26 cellular contexts compared by ENCODE assay signal in the genomic region with DNA sequence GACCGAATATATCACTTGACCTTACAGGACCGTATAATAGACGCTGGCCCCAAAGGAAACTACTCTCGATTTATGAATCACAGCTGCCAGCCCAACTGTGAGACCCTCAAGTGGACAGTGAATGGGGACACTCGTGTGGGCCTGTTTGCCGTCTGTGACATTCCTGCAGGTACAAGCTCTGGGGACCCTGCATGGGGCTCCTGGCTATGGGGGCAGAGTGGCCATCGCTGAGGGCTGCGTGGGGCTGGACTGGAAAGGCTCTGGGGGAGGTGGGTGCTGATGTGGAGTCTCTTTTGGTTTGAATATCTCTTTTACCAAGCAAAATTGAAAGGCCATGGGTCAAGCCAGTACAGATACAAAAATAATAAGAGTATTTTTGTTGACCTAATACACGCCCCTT.
"Had no signal": no experiment of that assay in that cellular context is flagged by ENCODE, and none has a peak within 500 bp of the region (broad histone marks: within the 10 kb centered on the region; RNA-seq: fewer than 3 reads in every experiment).

No MANE protein-coding gene starts in this region.

- H3K9me3 ChIP-seq: adrenal gland, breast epithelium, esophagus squamous epithelium, gastrocnemius medialis, tibial artery had no signal

- H3K27me3 Mint-ChIP-seq: activated B cell treated with CpG ODN at 0.5 μM for 24 hours; activated CD4-positive, alpha-beta T cell treated with anti-CD3 and anti-CD28 coated beads, Interleukin-2, amount 10 ng/mL, durations not matched to agents 7 days and 5 days; central memory CD8-positive, alpha-beta T cell; effector memory CD8-positive, alpha-beta T cell; natural killer cell treated with Interleukin-12 subunit alpha and Interleukin-12 subunit beta and Interleukin-15 and Interleukin-18, amount 100 ng/mL, for 72 hours; T-helper 17 cell had no signal

- H3K4me3 ChIP-seq: adrenal gland, breast epithelium, dorsolateral prefrontal cortex, esophagus squamous epithelium, gastrocnemius medialis, SK-N-MC, smooth muscle cell, tibial artery had no signal

- H3K4me1 ChIP-seq: adrenal gland, breast epithelium, esophagus squamous epithelium, gastrocnemius medialis, tibial artery had no signal

- ATAC-seq: effector memory CD8-positive, alpha-beta T cell; gastrocnemius medialis; left ventricle myocardium superior; natural killer cell treated with Interleukin-12 subunit alpha and Interleukin-12 subunit beta and Interleukin-15 and Interleukin-18, amount 100 ng/mL, for 72 hours; sciatic nerve; T-helper 17 cell had no signal

- H3K27ac Mint-ChIP-seq: activated B cell treated with CpG ODN at 0.5 μM for 24 hours; activated CD4-positive, alpha-beta T cell treated with anti-CD3 and anti-CD28 coated beads, Interleukin-2, amount 10 ng/mL, durations not matched to agents 7 days and 5 days; natural killer cell treated with Interleukin-12 subunit alpha and Interleukin-12 subunit beta and Interleukin-15 and Interleukin-18, amount 100 ng/mL, for 72 hours; T-helper 17 cell had no signal

- H3K4me1 Mint-ChIP-seq: activated B cell treated with CpG ODN at 0.5 μM for 24 hours; activated CD4-positive, alpha-beta T cell treated with anti-CD3 and anti-CD28 coated beads, Interleukin-2, amount 10 ng/mL, durations not matched to agents 7 days and 5 days; central memory CD8-positive, alpha-beta T cell had no signal

- H3K27me3 ChIP-seq: adrenal gland, breast epithelium, dorsolateral prefrontal cortex, esophagus squamous epithelium, gastrocnemius medialis, tibial artery had no signal

- H3K27ac ChIP-seq: adrenal gland, breast epithelium, esophagus squamous epithelium, gastrocnemius medialis, SK-N-MC, tibial artery had no signal

- H3K9me3 Mint-ChIP-seq: activated B cell treated with CpG ODN at 0.5 μM for 24 hours; activated CD4-positive, alpha-beta T cell treated with anti-CD3 and anti-CD28 coated beads, Interleukin-2, amount 10 ng/mL, durations not matched to agents 7 days and 5 days; central memory CD8-positive, alpha-beta T cell; effector memory CD8-positive, alpha-beta T cell; natural killer cell treated with Interleukin-12 subunit alpha and Interleukin-12 subunit beta and Interleukin-15 and Interleukin-18, amount 100 ng/mL, for 72 hours had no signal

- H3K4me3 Mint-ChIP-seq: activated B cell treated with CpG ODN at 0.5 μM for 24 hours; activated CD4-positive, alpha-beta T cell treated with anti-CD3 and anti-CD28 coated beads, Interleukin-2, amount 10 ng/mL, durations not matched to agents 7 days and 5 days; central memory CD8-positive, alpha-beta T cell; effector memory CD8-positive, alpha-beta T cell; natural killer cell treated with Interleukin-12 subunit alpha and Interleukin-12 subunit beta and Interleukin-15 and Interleukin-18, amount 100 ng/mL, for 72 hours; T-helper 17 cell had no signal

- DNase-seq: activated B cell treated with CpG ODN at 0.5 μM for 24 hours; activated CD4-positive, alpha-beta T cell treated with anti-CD3 and anti-CD28 coated beads, Interleukin-2, amount 10 ng/mL, durations not matched to agents 7 days and 5 days; activated naive CD4-positive, alpha-beta T cell treated with anti-CD3 and anti-CD28 coated beads, Interleukin-2, amount 50 U/mL, for 16 hours; activated T-cell treated with anti-CD3 and anti-CD28 coated beads, Interleukin-2, amount 50 U/mL, for 1 hour; effector memory CD8-positive, alpha-beta T cell; esophagus squamous epithelium; gastrocnemius medialis; hypothalamus; left ventricle myocardium superior; mammary epithelial cell; nucleus accumbens; stimulated activated CD4-positive, alpha-beta T cell treated with anti-CD3 and anti-CD28 coated beads, Interleukin-2, amount 100 ng/mL, for 48 hours; stimulated activated CD8-positive, alpha-beta memory T cell treated with anti-CD3 and anti-CD28 coated beads, Interleukin-4, amount 100 ng/mL, for 48 hours; stimulated activated naive CD4-positive, alpha-beta T cell; substantia nigra; SW 1271; T-helper 17 cell; tibial artery had no signal
